2 cellular contexts compared by ENCODE assay signal in the genomic region with DNA sequence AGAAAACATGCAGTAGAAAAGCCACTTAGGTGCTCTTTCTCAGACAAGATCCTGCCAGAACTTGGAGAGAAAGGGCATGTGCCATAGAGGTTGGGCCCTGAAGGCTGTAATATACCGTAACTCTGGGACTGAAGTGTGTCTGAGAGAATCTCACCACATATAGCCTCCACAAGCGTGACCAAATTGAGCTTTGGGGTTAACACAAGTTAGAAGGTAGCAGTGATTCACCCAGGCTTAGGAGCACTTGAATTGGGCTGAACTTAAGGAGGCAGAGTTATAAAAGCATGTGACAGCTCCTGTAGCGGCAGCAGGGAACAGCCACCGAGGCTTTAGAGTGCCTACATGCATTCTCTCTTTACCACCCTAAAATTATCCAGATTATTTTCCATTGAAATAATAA.
TF ChIP-seq lines count a peak whose summit lies in the region.

No MANE protein-coding gene starts in this region.

TF ChIP-seq in IMR-90, 13 proteins besides CTCF, POLR2A, EP300 and RAD21:
- TF ChIP-seq SMC3 (IDR thresholded peaks at IDR 0.05; ENCODE audit: low read depth, low read length) = no peak
- no peak for TF ChIP-seq MAZ (IDR thresholded peaks at IDR 0.05; ENCODE audit: borderline replicate concordance, low read depth, low read length)
- no peak for TF ChIP-seq RCOR1 (IDR thresholded peaks at IDR 0.05; ENCODE audit: insufficient replicate concordance, low read length)
- TF ChIP-seq BHLHE40 (IDR thresholded peaks at IDR 0.05; ENCODE audit: low read depth, low read length) = no peak
- TF ChIP-seq, protein P1, sequence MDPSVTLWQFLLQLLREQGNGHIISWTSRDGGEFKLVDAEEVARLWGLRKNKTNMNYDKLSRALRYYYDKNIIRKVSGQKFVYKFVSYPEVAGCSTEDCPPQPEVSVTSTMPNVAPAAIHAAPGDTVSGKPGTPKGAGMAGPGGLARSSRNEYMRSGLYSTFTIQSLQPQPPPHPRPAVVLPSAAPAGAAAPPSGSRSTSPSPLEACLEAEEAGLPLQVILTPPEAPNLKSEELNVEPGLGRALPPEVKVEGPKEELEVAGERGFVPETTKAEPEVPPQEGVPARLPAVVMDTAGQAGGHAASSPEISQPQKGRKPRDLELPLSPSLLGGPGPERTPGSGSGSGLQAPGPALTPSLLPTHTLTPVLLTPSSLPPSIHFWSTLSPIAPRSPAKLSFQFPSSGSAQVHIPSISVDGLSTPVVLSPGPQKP (IDR thresholded peaks at IDR 0.05; ENCODE audit: borderline replicate concordance, low read depth, low read length) = no peak
- TF ChIP-seq CEBPB (IDR thresholded peaks at IDR 0.05; ENCODE audit: low read depth, low read length) = no peak
- no peak for TF ChIP-seq MXI1 (IDR thresholded peaks at IDR 0.05; ENCODE audit: borderline replicate concordance, low read depth, low read length)
- no peak for TF ChIP-seq MAFK (IDR thresholded peaks at IDR 0.05; ENCODE audit: low read depth, low read length)
- TF ChIP-seq CHD1 (IDR thresholded peaks at IDR 0.05; ENCODE audit: low read depth, low read length) = no peak
- TF ChIP-seq RFX5 (IDR thresholded peaks at IDR 0.05; ENCODE audit: low read depth, low read length) = no peak
- TF ChIP-seq, protein P2, sequence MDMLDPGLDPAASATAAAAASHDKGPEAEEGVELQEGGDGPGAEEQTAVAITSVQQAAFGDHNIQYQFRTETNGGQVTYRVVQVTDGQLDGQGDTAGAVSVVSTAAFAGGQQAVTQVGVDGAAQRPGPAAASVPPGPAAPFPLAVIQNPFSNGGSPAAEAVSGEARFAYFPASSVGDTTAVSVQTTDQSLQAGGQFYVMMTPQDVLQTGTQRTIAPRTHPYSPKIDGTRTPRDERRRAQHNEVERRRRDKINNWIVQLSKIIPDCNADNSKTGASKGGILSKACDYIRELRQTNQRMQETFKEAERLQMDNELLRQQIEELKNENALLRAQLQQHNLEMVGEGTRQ (IDR thresholded peaks at IDR 0.05; ENCODE audit: low read depth, low read length) = no peak
- no peak for TF ChIP-seq NFE2L2 (IDR thresholded peaks at IDR 0.05; ENCODE audit: low read depth, low read length)

TF ChIP-seq in H1, 55 proteins besides CTCF, POLR2A, EP300 and RAD21:
- no peak for TF ChIP-seq PHF8 (conservative IDR thresholded peaks at IDR 0.05; ENCODE audit: low read depth, low read length)
- TF ChIP-seq TBP (IDR thresholded peaks at IDR 0.05; ENCODE audit: low read depth, low read length) = no peak
TF ChIP-seq in H1: peak in this region for 0.
